Comparison of ENCODE assay signal across 9 cellular contexts in genomic region chr5:115349001-115349817, GRCh38. TPM values are rescaled to one million over a fixed set of nuclear protein-coding genes. Genes with fewer than 3 reads are reported as not detected.
A peak's percentile ranks its signal among the peaks of the same experiment; 100 is the strongest.
DNase-seq lines count a peak whose midpoint lies in the region; ATAC-seq, FAIRE-seq and TF ChIP-seq lines count a peak whose summit lies in the region.
"Had no signal": no experiment of that assay in that cellular context is flagged by ENCODE, and none has a peak within 500 bp of the region (broad histone marks: within the 10 kb centered on the region; RNA-seq: fewer than 3 reads in every experiment).

No MANE protein-coding gene starts in this region.

- no peaks in the 10 kb centered on the region for H3K27me3 ChIP-seq in keratinocyte (ENCODE audit: control insufficient read depth, extremely low read depth, insufficient read depth, low read length)

- H3K79me2 ChIP-seq in keratinocyte (ENCODE audit: control insufficient read depth, insufficient read depth, low read length) = no peaks in the 10 kb centered on the region

- H4K20me1 ChIP-seq in keratinocyte (ENCODE audit: control insufficient read depth, extremely low read depth, insufficient read depth, low read length) = no peaks in the 10 kb centered on the region

- no peak overlapping the region for H3K4me3 ChIP-seq in keratinocyte (ENCODE audit: control insufficient read depth in 2 of 3, extremely low read depth in 1 of 3, insufficient read depth in 2 of 3, low read depth in 1 of 3, low read length in 3 of 3)

- no peak overlapping the region for H3K9ac ChIP-seq in keratinocyte (ENCODE audit: control insufficient read depth, extremely low read depth, insufficient read depth, low read length)

- no peak overlapping the region for H2AFZ ChIP-seq in keratinocyte (ENCODE audit: control insufficient read depth, low read length)

- dilution Hi-C loops in keratinocyte (cut with MboI; ENCODE audit: extremely low pct_ligation_motif_present, low sequenced_read_pairs) = no loop called here

- no peaks in the 10 kb centered on the region for H3K9me3 ChIP-seq in keratinocyte (ENCODE audit: control insufficient read depth, low read depth, low read length)

- H3K36me3 ChIP-seq in keratinocyte (ENCODE audit: control insufficient read depth in 2 of 2, extremely low read depth in 1 of 2, insufficient read depth in 2 of 2, low read length in 2 of 2) = no peaks in the 10 kb centered on the region

- H3K27ac ChIP-seq in keratinocyte (ENCODE audit: control insufficient read depth, insufficient read depth, low read length) = peak overlapping the region; percentile 65

- peak; percentile 62 for DNase-seq in AG08396 (ENCODE audit: low spot score)
- peak; percentile 83 for DNase-seq in HT-29 (ENCODE audit: low spot score)
- DNase-seq in amniotic epithelial cell (ENCODE audit: low read depth) = peak; percentile 97
- DNase-seq in keratinocyte (ENCODE audit: low read depth, low spot score) = peak; percentile 48
- no peak for DNase-seq in globus pallidus (ENCODE audit: low spot score)
- no peak for DNase-seq in NCI-H2081 treated with DMSO at 0.1 percent for 48 hours (lab: John Stamatoyannopoulos, UW)
- DNase-seq: activated naive CD4-positive, alpha-beta T cell treated with anti-CD3 and anti-CD28 coated beads for 36 hours had no signal

- TF ChIP-seq CTCF in keratinocyte (optimal IDR thresholded peaks at IDR 0.05 in 1 of 3, IDR thresholded peaks at IDR 0.05 in 1 of 3, conservative IDR thresholded peaks at IDR 0.05 in 1 of 3; ENCODE audit: extremely low read depth in 1 of 3, insufficient read depth in 2 of 3, low read length in 3 of 3) = peak in 1 of 3 experiments; percentile 29

- no peaks in the 10 kb centered on the region for H3K9me1 ChIP-seq in keratinocyte (ENCODE audit: control insufficient read depth, extremely low read depth, insufficient read depth, low read length)

- ATAC-seq in GM19328 (IDR thresholded peaks at IDR 0.05; ENCODE audit: unreplicated experiment) = no peak
- no peak for ATAC-seq in GM21723 (IDR thresholded peaks at IDR 0.05; ENCODE audit: unreplicated experiment)

- peak; percentile 80 for FAIRE-seq in keratinocyte (lab: Jason Lieb, UNC)

- peak overlapping the region; percentile 39 for H3K4me2 ChIP-seq in keratinocyte (ENCODE audit: control insufficient read depth, extremely low read depth, insufficient read depth, low read depth, low read length)

- peaks cover 15% of the 10 kb centered on the region for H3K4me1 ChIP-seq in keratinocyte (ENCODE audit: control insufficient read depth, extremely low read depth, insufficient read depth, low read length)

RNA-seq across cellular contexts. Expression of gene CCDC112, which starts 52.8 kb away (rescaled TPM):
- total RNA-seq in HT-29 (2014; rRNA removed; shearing (Covaris generic)) = 3.4 and 4.7 TPM in 2 replicates
- polyA plus RNA-seq in keratinocyte = 2.1 to 4.0 TPM (median 3.0 TPM) in 3 replicates
- 20.2 TPM for polyA plus RNA-seq in keratinocyte (2011; ENCODE audit: low read depth)
- polyA plus RNA-seq in keratinocyte (2011; cell fraction: cytosol; rRNA removed) = 2.8 and 4.0 TPM in 2 replicates
- polyA plus RNA-seq in keratinocyte (2011; cell fraction: nucleus; rRNA removed) = 2.5 and 5.3 TPM in 2 replicates
- 5.1 and 5.2 TPM in 2 replicates for polyA plus RNA-seq in keratinocyte (2012; ENCODE audit: low replicate concordance)
- 0.33 to 0.96 TPM (median 0.43 TPM) in 3 replicates for polyA minus RNA-seq in keratinocyte
- 2.1 TPM for polyA minus RNA-seq in keratinocyte (2011; cell fraction: cytosol; rRNA and poly(A)+ RNA removed)
- 1.1 and 1.5 TPM in 2 replicates for polyA minus RNA-seq in keratinocyte (2011; cell fraction: nucleus; rRNA and poly(A)+ RNA removed)

Comparison
In these comparisons a context has a peak if more than half of its experiments do, and no peak if none do; other contexts are left out.
1. DNase-seq: peak in AG08396 (single experiment), HT-29 (single experiment), amniotic epithelial cell (single experiment) and keratinocyte (single experiment); none in globus pallidus (single experiment) and NCI-H2081 treated with DMSO at 0.1 percent for 48 hours (single experiment).